12 cellular contexts compared by ENCODE assay signal in the genomic region with DNA sequence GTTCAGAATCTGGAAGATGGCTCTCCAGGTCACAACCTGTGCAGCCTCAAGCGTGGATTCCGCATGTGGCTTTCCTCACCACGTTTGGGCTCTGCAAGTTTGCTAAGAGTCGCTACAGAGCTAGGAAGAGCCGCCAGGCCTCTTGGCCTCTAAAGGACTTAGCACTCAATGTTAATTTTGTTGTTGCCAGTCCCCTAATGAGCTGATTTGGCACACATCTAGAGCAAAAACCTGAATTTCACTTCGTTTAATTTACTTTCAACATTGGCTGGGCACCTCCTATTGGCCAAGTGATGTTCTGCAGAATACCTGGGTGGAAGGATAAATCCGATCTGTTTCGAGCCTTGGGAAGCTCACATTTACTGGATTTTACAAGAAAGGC.
DNase-seq lines count a peak whose midpoint lies in the region; ATAC-seq, FAIRE-seq and TF ChIP-seq lines count a peak whose summit lies in the region.
"Had no signal": no experiment of that assay in that cellular context is flagged by ENCODE, and none has a peak within 500 bp of the region (broad histone marks: within the 10 kb centered on the region; RNA-seq: fewer than 3 reads in every experiment).

No MANE protein-coding gene starts in this region.

- H3K27ac Mint-ChIP-seq in brain (peak overlapping the region in 3 of 5 experiments; percentile 84 to 95 (median 93)), nephron (no peak overlapping the region)

- H3K4me3 Mint-ChIP-seq in brain (peak overlapping the region in 4 of 5 experiments; percentile 58 to 81 (median 68)), nephron (peak overlapping the region in 1 of 3 experiments; percentile 75)

- FAIRE-seq in D721Med (lab: Jason Lieb, UNC): no peak
- FAIRE-seq: endometrium, GM18507 had no signal

- no peak for ATAC-seq in GM19035 (IDR thresholded peaks at IDR 0.05; ENCODE audit: unreplicated experiment)

- no peak for DNase-seq in D721Med (ENCODE audit: insufficient read length, low spot score)
- DNase-seq in HFF-Myc (ENCODE audit: extremely low read depth, low read depth): no peak
- no peak for DNase-seq in NCI-H146 treated with DMSO at 0.1 percent for 48 hours (lab: John Stamatoyannopoulos, UW; ENCODE audit: unreplicated experiment)
- no peak for DNase-seq in putamen (ENCODE audit: low spot score)
- DNase-seq in SW480 (ENCODE audit: low spot score): no peak
- DNase-seq: T-helper 2 cell, uterus had no signal

- no peaks in the 10 kb centered on the region for H3K36me3 Mint-ChIP-seq in brain
- H3K36me3 Mint-ChIP-seq in nephron (ENCODE audit: low read depth): no peaks in the 10 kb centered on the region

- H3K4me1 Mint-ChIP-seq in brain (peaks cover 60% of the 10 kb centered on the region), nephron (peaks cover 30% of the 10 kb centered on the region)

- no peak overlapping the region for H3K4me3 ChIP-seq in HFF-Myc (replicated peaks; ENCODE audit: low read depth, low read length)
- H3K4me3 ChIP-seq: uterus had no signal

- H3K27me3 Mint-ChIP-seq in brain: peaks cover 7% of the 10 kb centered on the region
- H3K27me3 Mint-ChIP-seq in nephron (ENCODE audit: low read depth): peaks cover 73% of the 10 kb centered on the region

- TF ChIP-seq CTCF in D721Med (IDR thresholded peaks at IDR 0.05; ENCODE audit: insufficient read depth, missing control alignments): peak; percentile 39
- peak; percentile 28 for TF ChIP-seq CTCF in HFF-Myc (IDR thresholded peaks at IDR 0.05; ENCODE audit: low read depth, low read length, missing control alignments)
- TF ChIP-seq CTCF in brain (conservative IDR thresholded peaks at IDR 0.05): peak; percentile 44 to 60
- peak; percentile 22 to 46 (median 42) for TF ChIP-seq CTCF in nephron (IDR thresholded peaks at IDR 0.05; ENCODE audit: unreplicated experiment in 3 of 3)

- peaks cover 0 to 6% (median 0%) of the 10 kb centered on the region in 5 experiments for H3K9me3 Mint-ChIP-seq in brain
- H3K9me3 Mint-ChIP-seq in nephron: no peaks in the 10 kb centered on the region

Comparison
In these comparisons a context has a peak if more than half of its experiments do, and no peak if none do; other contexts are left out.
1. H3K27ac Mint-ChIP-seq: peak in brain (3 of 5); none in nephron (0 of 3).
2. Peak in every context shown above with its lines, with median percentiles within 50 percentile points of each other: CTCF ChIP-seq.